In genomic region chr1:3676581-3677410, GRCh38 we compare ENCODE assay signal across 8 cellular contexts. TPM values are rescaled to one million over a fixed set of nuclear protein-coding genes. Genes with fewer than 3 reads are reported as not detected.
A peak's percentile ranks its signal among the peaks of the same experiment; 100 is the strongest.
DNase-seq lines count a peak whose midpoint lies in the region; ATAC-seq and TF ChIP-seq lines count a peak whose summit lies in the region.

No MANE protein-coding gene starts in this region.

- no peak for TF ChIP-seq POLR2A in upper lobe of left lung (IDR thresholded peaks at IDR 0.05)

- H3F3A ChIP-seq in SK-N-SH (replicated peaks; ENCODE audit: insufficient read depth): no peaks in the 10 kb centered on the region

- no peaks in the 10 kb centered on the region for H3K9me2 ChIP-seq in SK-N-SH

- no peaks in the 10 kb centered on the region for H3K36me3 ChIP-seq in upper lobe of left lung
- no peaks in the 10 kb centered on the region for H3K36me3 ChIP-seq in SK-N-SH (replicated peaks in 1 of 2; ENCODE audit: control insufficient read depth in 1 of 2, insufficient read depth in 2 of 2, low read length in 1 of 2)

- intact Hi-C loops in Right ventricle myocardium superior (cut with DNase I): no loop called here
- intact Hi-C loops in cardiac septum (cut with DNase I): no loop called here

- DNase-seq in Right ventricle myocardium superior (peak; percentile 32), cardiac septum (ENCODE audit: low spot score) (no peak), MV-4-11 (lab: John Stamatoyannopoulos, UW) (peak; percentile 57), upper lobe of left lung (peak in 1 of 2 donors; percentile 45), mucosa of gallbladder (ENCODE audit: low spot score) (no peak), NCI-H1436 (lab: John Stamatoyannopoulos, UW) (no peak), SK-N-SH (no peak)

- no peaks in the 10 kb centered on the region for H3K79me2 ChIP-seq in SK-N-SH (ENCODE audit: insufficient read depth)

- no peak overlapping the region for H3K4me2 ChIP-seq in SK-N-SH

- no peak for TF ChIP-seq CTCF in upper lobe of left lung (IDR thresholded peaks at IDR 0.05)
- no peak for TF ChIP-seq CTCF in SK-N-SH (IDR thresholded peaks at IDR 0.05)

- WGBS in upper lobe of left lung, 2 donors: 67 to 71% methylated on average over 9 to 21 of the region's 21 CpGs
- WGBS in SK-N-SH (ENCODE audit: low lambda C conversion rate): 84% methylated on average over 4 of the region's 21 CpGs

- peaks cover 6 to 17% (median 12%) of the 10 kb centered on the region in 4 donors for H3K4me1 ChIP-seq in upper lobe of left lung
- peaks cover 0 to 4% of the 10 kb centered on the region in 2 experiments; a peak in 1 of 4 replicates for H3K4me1 ChIP-seq in SK-N-SH (ENCODE audit: control insufficient read depth in 1 of 2, insufficient read depth in 2 of 2, low read depth in 1 of 2, low read length in 1 of 2)

- H4K20me1 ChIP-seq in SK-N-SH (ENCODE audit: insufficient read depth): no peaks in the 10 kb centered on the region

- no peak overlapping the region for H3K9ac ChIP-seq in SK-N-SH

- POLR2A ChIA-PET in SK-N-SH (lab: Yijun Ruan, JAX): no interaction called here

- peak overlapping the region in 3 of 4 donors; percentile 54 to 84 (median 63) for H3K27ac ChIP-seq in upper lobe of left lung
- no peak overlapping the region for H3K27ac ChIP-seq in SK-N-SH (ENCODE audit: low read depth in 2 of 2, low read length in 1 of 2)

- no peak for ATAC-seq in Right ventricle myocardium superior (ENCODE audit: poor library complexity)
- peak; percentile 69 for ATAC-seq in HG02678 (IDR thresholded peaks at IDR 0.05; ENCODE audit: unreplicated experiment)
- no peak for ATAC-seq in upper lobe of left lung (ENCODE audit: low FRiP score in 2 of 2)

- no peak overlapping the region for H3K4me3 ChIP-seq in upper lobe of left lung
- H3K4me3 ChIP-seq in SK-N-SH (ENCODE audit: low read depth in 2 of 2, low read length in 1 of 2): no peak overlapping the region

- H2AFZ ChIP-seq in SK-N-SH (ENCODE audit: low read depth): no peak overlapping the region

- no peaks in the 10 kb centered on the region for H3K27me3 ChIP-seq in upper lobe of left lung
- H3K27me3 ChIP-seq in SK-N-SH (ENCODE audit: insufficient read depth): no peaks in the 10 kb centered on the region

- CTCF ChIA-PET in SK-N-SH (lab: Yijun Ruan, JAX): interaction anchor here (1.5 to 2.8 kb wide), 3 partner anchors 19 to 224 kb away, joined by 3 to 15 read pairs (median 8); no protein-coding TSS in a partner anchor

- H3K9me3 ChIP-seq in upper lobe of left lung: no peaks in the 10 kb centered on the region
- H3K9me3 ChIP-seq in SK-N-SH: no peaks in the 10 kb centered on the region

- no peak for TF ChIP-seq RAD21 in SK-N-SH (IDR thresholded peaks at IDR 0.05; ENCODE audit: low read length)

- TF ChIP-seq EP300 in upper lobe of left lung (IDR thresholded peaks at IDR 0.05) (no peak), SK-N-SH (IDR thresholded peaks at IDR 0.05; ENCODE audit: borderline replicate concordance in 1 of 2, low read depth in 1 of 2, low read length in 1 of 2) (no peak)

TF ChIP-seq in SK-N-SH, 30 proteins besides CTCF, POLR2A, EP300 and RAD21:
- TF ChIP-seq SMC3 (IDR thresholded peaks at IDR 0.05; ENCODE audit: low read depth, low read length) (no peak), FOXJ3 (CRISPR knock-in tag; IDR thresholded peaks at IDR 0.05) (no peak), RFX5 (IDR thresholded peaks at IDR 0.05; ENCODE audit: low read length) (no peak)

RNA-seq across cellular contexts. Expression of gene TP73, which starts 24.5 kb away (rescaled TPM):
- not detected for total RNA-seq in Right ventricle myocardium superior
- total RNA-seq in cardiac septum: 0.30 TPM
- 1 to 10 TPM in 5 of 6 donors, under 1 TPM in 1; 0.77 to 9.8 (median 4.1) TPM for total RNA-seq in upper lobe of left lung
- 0.17 TPM for total RNA-seq in mucosa of gallbladder
- 0.21 and 0.64 TPM in 2 replicates for polyA plus RNA-seq in SK-N-SH (2012; rRNA removed)
- 0.28 and 0.41 TPM in 2 replicates for polyA plus RNA-seq in SK-N-SH (2012; cell fraction: cytosol; rRNA removed)
- polyA plus RNA-seq in SK-N-SH (2012; cell fraction: nucleus; rRNA removed): 1.4 and 1.8 TPM in 2 replicates

RNA-seq across cellular contexts. Expression of gene WRAP73, which starts 26.9 kb away (rescaled TPM):
- 10.0 TPM for total RNA-seq in Right ventricle myocardium superior
- total RNA-seq in cardiac septum: 14.3 TPM
- total RNA-seq in upper lobe of left lung: 10 to 100 TPM; 14.0 to 33.5 (median 19.9) TPM
- total RNA-seq in mucosa of gallbladder: 21.6 TPM
- 61.9 and 67.8 TPM in 2 replicates for polyA plus RNA-seq in SK-N-SH (2012; rRNA removed)
- 33.1 and 45.1 TPM in 2 replicates for polyA plus RNA-seq in SK-N-SH (2012; cell fraction: cytosol; rRNA removed)
- polyA plus RNA-seq in SK-N-SH (2012; cell fraction: nucleus; rRNA removed): 172 and 188 TPM in 2 replicates

RNA-seq across cellular contexts. Expression of gene TPRG1L, which starts 52.0 kb away (rescaled TPM):
- total RNA-seq in Right ventricle myocardium superior (47.0 TPM), cardiac septum (44.3 TPM), upper lobe of left lung (10 to 100 TPM; 16.6 to 48.3 (median 40.2) TPM), mucosa of gallbladder (96.5 TPM)
- 25.9 and 35.5 TPM in 2 replicates for polyA plus RNA-seq in SK-N-SH (2012; rRNA removed)
- 28.6 and 33.3 TPM in 2 replicates for polyA plus RNA-seq in SK-N-SH (2012; cell fraction: cytosol; rRNA removed)
- polyA plus RNA-seq in SK-N-SH (2012; cell fraction: nucleus; rRNA removed): 17.7 and 20.1 TPM in 2 replicates

Comparison
In these comparisons a context has a peak if more than half of its experiments do, and no peak if none do; other contexts are left out.
1. DNase-seq: peak in Right ventricle myocardium superior (single experiment) and MV-4-11 (single experiment); none in cardiac septum (single experiment), mucosa of gallbladder (single experiment), NCI-H1436 (single experiment) and SK-N-SH (single experiment).
2. H3K27ac ChIP-seq: peak in upper lobe of left lung (3 of 4); none in SK-N-SH (0 of 2).